ENCODE assay signal across 27 cellular contexts in the genomic region with DNA sequence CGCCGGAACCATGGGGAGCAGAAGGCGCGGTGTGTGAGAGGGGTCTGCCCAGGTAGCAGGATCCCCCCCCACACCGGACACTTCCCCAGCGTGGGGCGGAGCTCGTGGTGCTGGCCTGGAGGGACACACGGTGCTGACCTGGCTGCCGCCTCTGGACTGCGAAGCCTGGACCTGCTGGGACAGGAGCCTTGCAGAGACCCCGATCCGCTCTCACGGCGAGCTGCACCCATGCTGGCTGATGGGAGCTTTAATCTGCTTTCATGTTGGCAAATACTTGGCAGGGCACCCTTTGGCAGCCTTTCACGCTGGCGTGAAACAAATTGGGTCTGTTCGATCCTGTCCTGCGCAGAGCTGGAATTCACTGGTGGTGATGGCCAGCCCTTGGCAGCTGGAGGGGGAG. TPM values are rescaled to one million over a fixed set of nuclear protein-coding genes. Genes with fewer than 3 reads are reported as not detected.
DNase-seq lines count a peak whose midpoint lies in the region; ATAC-seq, FAIRE-seq and TF ChIP-seq lines count a peak whose summit lies in the region.
"Had no signal": no experiment of that assay in that cellular context is flagged by ENCODE, and none has a peak within 500 bp of the region (broad histone marks: within the 10 kb centered on the region; RNA-seq: fewer than 3 reads in every experiment).

No MANE protein-coding gene starts in this region.

- TF ChIP-seq CTCF in GM23338 (conservative IDR thresholded peaks at IDR 0.05; ENCODE audit: low read depth in 2 of 2) (no peak), brain (conservative IDR thresholded peaks at IDR 0.05) (no peak), kidney (IDR thresholded peaks at IDR 0.05; ENCODE audit: borderline replicate concordance, extremely low read depth, insufficient read depth) (no peak)

- no peaks in the 10 kb centered on the region; the same call in 1 of the 2 replicates for H3F3A ChIP-seq in GM23338 (replicated peaks; ENCODE audit: low read depth)

- H3K27ac ChIP-seq in GM23338 (ENCODE audit: low read depth) = no peak overlapping the region
- H3K27ac ChIP-seq in kidney (ENCODE audit: low read depth in 2 of 2, low read length in 2 of 2) = no peak overlapping the region
- H3K27ac ChIP-seq: coronary artery, heart left ventricle, ovary, transverse colon, WERI-Rb-1 had no signal

- no peak for FAIRE-seq in kidney (lab: Jason Lieb, UNC)
- FAIRE-seq: keratinocyte, RCC 7860 had no signal

- H4K20me1 ChIP-seq in GM23338 (replicated peaks; ENCODE audit: insufficient read depth) = no peaks in the 10 kb centered on the region

- H3K36me3 ChIP-seq in GM23338 (ENCODE audit: insufficient read depth) (no peaks in the 10 kb centered on the region), kidney (ENCODE audit: control insufficient read depth in 1 of 2, insufficient read depth in 2 of 2, low read length in 2 of 2) (no peaks in the 10 kb centered on the region)
- H3K36me3 ChIP-seq: heart left ventricle, ovary, transverse colon had no signal

- H3K79me2 ChIP-seq in GM23338 (replicated peaks; ENCODE audit: insufficient read depth) = no peaks in the 10 kb centered on the region

- no peak overlapping the region for H3K9ac ChIP-seq in kidney (ENCODE audit: low read length in 2 of 2)

- no peaks in the 10 kb centered on the region; the same call in 2 of the 3 replicates for H3K36me3 Mint-ChIP-seq in GM23338 (ENCODE audit: low read depth)
- H3K36me3 Mint-ChIP-seq in brain = peaks cover 3% of the 10 kb centered on the region
- H3K36me3 Mint-ChIP-seq: activated naive CD4-positive, alpha-beta T cell treated with anti-CD3 and anti-CD28 coated beads, Interleukin-2, amount 10 ng/mL, durations not matched to agents 7 days and 5 days had no signal

- DNase-seq in GM23338 (ENCODE audit: low spot score) = no peak
- DNase-seq in kidney = peak; percentile 70
- DNase-seq in putamen (ENCODE audit: low spot score) = peak; percentile 37
- no peak for DNase-seq in NCI-H1105 (lab: John Stamatoyannopoulos, UW)
- no peak for DNase-seq in NCI-H526 (lab: John Stamatoyannopoulos, UW)
- DNase-seq: activated CD4-positive, alpha-beta T cell treated with anti-CD3 and anti-CD28 coated beads for 4 hours; activated naive CD4-positive, alpha-beta T cell treated with anti-CD3 and anti-CD28 coated beads, Interleukin-2, amount 10 ng/mL, durations not matched to agents 7 days and 5 days; amniotic stem cell; DND-41; endodermal cell; GF-D8; NCI-H446 treated with DMSO at 0.1 percent for 48 hours; NCI-H82; nephron progenitor cell; ovary; stimulated activated CD4-positive, alpha-beta T cell treated with anti-CD3 and anti-CD28 coated beads, Interleukin-4, amount 100 ng/mL, for 1 hour; T1000; transverse colon; WERI-Rb-1 had no signal

- peak overlapping the region; percentile 65; the same call in 1 of the 2 replicates for H3K27ac Mint-ChIP-seq in GM23338
- H3K27ac Mint-ChIP-seq in brain = peak overlapping the region in 3 of 5 experiments; percentile 16 to 84 (median 77)
- H3K27ac Mint-ChIP-seq: activated naive CD4-positive, alpha-beta T cell treated with anti-CD3 and anti-CD28 coated beads, Interleukin-2, amount 10 ng/mL, durations not matched to agents 7 days and 5 days; activated T-helper 17 cell treated with anti-CD3 and anti-CD28 coated beads, Interleukin-2, amount 50 U/mL, for 72 hours; endodermal cell; nephron progenitor cell had no signal

- no peaks in the 10 kb centered on the region for H3K9me3 ChIP-seq in kidney (ENCODE audit: control insufficient read depth in 1 of 2, low read length in 2 of 2)
- H3K9me3 ChIP-seq: heart left ventricle, ovary, transverse colon had no signal

- no peaks in the 10 kb centered on the region for H3K9me2 ChIP-seq in GM23338 (ENCODE audit: insufficient read depth)

- intact Hi-C loops in kidney (cut with DNase I) = no loop called here

- H3K4me1 ChIP-seq in GM23338 (ENCODE audit: insufficient read depth) (no peaks in the 10 kb centered on the region), kidney (ENCODE audit: control insufficient read depth in 1 of 2, insufficient read depth in 1 of 2, low read depth in 1 of 2, low read length in 2 of 2) (no peaks in the 10 kb centered on the region)
- H3K4me1 ChIP-seq: transverse colon had no signal

- no peaks in the 10 kb centered on the region for H3K9me3 Mint-ChIP-seq in GM23338
- no peaks in the 10 kb centered on the region for H3K9me3 Mint-ChIP-seq in brain
- H3K9me3 Mint-ChIP-seq: activated naive CD4-positive, alpha-beta T cell treated with anti-CD3 and anti-CD28 coated beads, Interleukin-2, amount 10 ng/mL, durations not matched to agents 7 days and 5 days; activated T-helper 17 cell treated with anti-CD3 and anti-CD28 coated beads, Interleukin-2, amount 50 U/mL, for 72 hours; endodermal cell; nephron progenitor cell had no signal

- no peak overlapping the region for H3K4me2 ChIP-seq in GM23338

- H3K27me3 Mint-ChIP-seq in GM23338 (ENCODE audit: insufficient read depth, low read depth, poor library complexity) (peaks cover 15% of the 10 kb centered on the region), brain (peaks cover 14% of the 10 kb centered on the region)

- H3K4me1 Mint-ChIP-seq in GM23338 (peaks cover 18% of the 10 kb centered on the region), brain (peaks cover 34% of the 10 kb centered on the region)
- H3K4me1 Mint-ChIP-seq: activated T-helper 17 cell treated with anti-CD3 and anti-CD28 coated beads, Interleukin-2, amount 50 U/mL, for 72 hours had no signal

- H3K4me3 Mint-ChIP-seq in GM23338 (no peak overlapping the region), brain (peak overlapping the region in 1 of 5 experiments; percentile 22)
- H3K4me3 Mint-ChIP-seq: activated naive CD4-positive, alpha-beta T cell treated with anti-CD3 and anti-CD28 coated beads, Interleukin-2, amount 10 ng/mL, durations not matched to agents 7 days and 5 days; activated T-helper 17 cell treated with anti-CD3 and anti-CD28 coated beads, Interleukin-2, amount 50 U/mL, for 72 hours; endodermal cell; nephron progenitor cell had no signal

- H3K4me3 ChIP-seq in GM23338 (no peak overlapping the region), kidney (ENCODE audit: low read length in 2 of 2) (no peak overlapping the region)
- H3K4me3 ChIP-seq: coronary artery, heart left ventricle, lung, ovary, transverse colon had no signal

- ATAC-seq in GM23338 (no peak), HG02623 (IDR thresholded peaks at IDR 0.05; ENCODE audit: unreplicated experiment) (no peak)
- ATAC-seq: activated T-helper 17 cell treated with anti-CD3 and anti-CD28 coated beads, Interleukin-2, amount 50 U/mL, for 72 hours; heart left ventricle had no signal

- no peak overlapping the region for H2AFZ ChIP-seq in GM23338

- H3K27me3 ChIP-seq in GM23338 (ENCODE audit: insufficient read depth) = no peaks in the 10 kb centered on the region
- H3K27me3 ChIP-seq: heart left ventricle, ovary had no signal

TF ChIP-seq in GM23338, 12 proteins besides CTCF, POLR2A, EP300 and RAD21 (continues in another document):
- TF ChIP-seq ZNF331 (CRISPR knock-in tag; IDR thresholded peaks at IDR 0.05; ENCODE audit: low read depth) = no peak
- TF ChIP-seq, protein P1, sequence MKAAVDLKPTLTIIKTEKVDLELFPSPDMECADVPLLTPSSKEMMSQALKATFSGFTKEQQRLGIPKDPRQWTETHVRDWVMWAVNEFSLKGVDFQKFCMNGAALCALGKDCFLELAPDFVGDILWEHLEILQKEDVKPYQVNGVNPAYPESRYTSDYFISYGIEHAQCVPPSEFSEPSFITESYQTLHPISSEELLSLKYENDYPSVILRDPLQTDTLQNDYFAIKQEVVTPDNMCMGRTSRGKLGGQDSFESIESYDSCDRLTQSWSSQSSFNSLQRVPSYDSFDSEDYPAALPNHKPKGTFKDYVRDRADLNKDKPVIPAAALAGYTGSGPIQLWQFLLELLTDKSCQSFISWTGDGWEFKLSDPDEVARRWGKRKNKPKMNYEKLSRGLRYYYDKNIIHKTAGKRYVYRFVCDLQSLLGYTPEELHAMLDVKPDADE (IDR thresholded peaks at IDR 0.05) = no peak
- no peak for TF ChIP-seq NANOG (IDR thresholded peaks at IDR 0.05; ENCODE audit: borderline replicate concordance)
- TF ChIP-seq, protein P2, sequence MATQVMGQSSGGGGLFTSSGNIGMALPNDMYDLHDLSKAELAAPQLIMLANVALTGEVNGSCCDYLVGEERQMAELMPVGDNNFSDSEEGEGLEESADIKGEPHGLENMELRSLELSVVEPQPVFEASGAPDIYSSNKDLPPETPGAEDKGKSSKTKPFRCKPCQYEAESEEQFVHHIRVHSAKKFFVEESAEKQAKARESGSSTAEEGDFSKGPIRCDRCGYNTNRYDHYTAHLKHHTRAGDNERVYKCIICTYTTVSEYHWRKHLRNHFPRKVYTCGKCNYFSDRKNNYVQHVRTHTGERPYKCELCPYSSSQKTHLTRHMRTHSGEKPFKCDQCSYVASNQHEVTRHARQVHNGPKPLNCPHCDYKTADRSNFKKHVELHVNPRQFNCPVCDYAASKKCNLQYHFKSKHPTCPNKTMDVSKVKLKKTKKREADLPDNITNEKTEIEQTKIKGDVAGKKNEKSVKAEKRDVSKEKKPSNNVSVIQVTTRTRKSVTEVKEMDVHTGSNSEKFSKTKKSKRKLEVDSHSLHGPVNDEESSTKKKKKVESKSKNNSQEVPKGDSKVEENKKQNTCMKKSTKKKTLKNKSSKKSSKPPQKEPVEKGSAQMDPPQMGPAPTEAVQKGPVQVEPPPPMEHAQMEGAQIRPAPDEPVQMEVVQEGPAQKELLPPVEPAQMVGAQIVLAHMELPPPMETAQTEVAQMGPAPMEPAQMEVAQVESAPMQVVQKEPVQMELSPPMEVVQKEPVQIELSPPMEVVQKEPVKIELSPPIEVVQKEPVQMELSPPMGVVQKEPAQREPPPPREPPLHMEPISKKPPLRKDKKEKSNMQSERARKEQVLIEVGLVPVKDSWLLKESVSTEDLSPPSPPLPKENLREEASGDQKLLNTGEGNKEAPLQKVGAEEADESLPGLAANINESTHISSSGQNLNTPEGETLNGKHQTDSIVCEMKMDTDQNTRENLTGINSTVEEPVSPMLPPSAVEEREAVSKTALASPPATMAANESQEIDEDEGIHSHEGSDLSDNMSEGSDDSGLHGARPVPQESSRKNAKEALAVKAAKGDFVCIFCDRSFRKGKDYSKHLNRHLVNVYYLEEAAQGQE (IDR thresholded peaks at IDR 0.05; ENCODE audit: unreplicated experiment) = no peak
- TF ChIP-seq POLR2AphosphoS5 (IDR thresholded peaks at IDR 0.05; ENCODE audit: low read depth) = no peak
- no peak for TF ChIP-seq EZH2 (IDR thresholded peaks at IDR 0.05; ENCODE audit: low read depth, unreplicated experiment)
- TF ChIP-seq JUNB (IDR thresholded peaks at IDR 0.05; ENCODE audit: unreplicated experiment) = no peak
- no peak for TF ChIP-seq STAT1 (IDR thresholded peaks at IDR 0.05; ENCODE audit: unreplicated experiment)
- TF ChIP-seq CREB1 (CRISPR knock-in tag; IDR thresholded peaks at IDR 0.05; ENCODE audit: low read depth) = no peak
- no peak for TF ChIP-seq EZH2phosphoT487 (IDR thresholded peaks at IDR 0.05; ENCODE audit: unreplicated experiment)
- TF ChIP-seq ZNF114 (CRISPR knock-in tag; IDR thresholded peaks at IDR 0.05) = no peak

RNA-seq across cellular contexts. Expression of a gene that starts 7.4 kb away (rescaled TPM):
- 7.3 and 9.0 TPM in 2 replicates for total RNA-seq in GM23338 (2014; rRNA removed; shearing (Covaris generic))
- polyA plus RNA-seq in GM23338 (2016; fragmentation: Nextera tagmentation; extraction: Ambion mirVana) (10.0 and 11.9 TPM in 2 replicates), brain (ENCODE audit: insufficient read depth, low read depth, low replicate concordance) (8.4 TPM), kidney (ENCODE audit: insufficient read depth, low read depth, low replicate concordance) (7.9 TPM)
- total RNA-seq in kidney = 14.1 TPM
- polyA plus RNA-seq: keratinocyte had no signal

Comparison
In these comparisons a context has a peak if more than half of its experiments do, and no peak if none do; other contexts are left out.
1. DNase-seq: peak in kidney (single experiment) and putamen (single experiment); none in GM23338 (single experiment), NCI-H1105 (single experiment) and NCI-H526 (0 of 2).